In genomic region chr6:118893882-118894424, GRCh38 we compare ENCODE assay signal across 1 cellular context.
A peak's percentile ranks its signal among the peaks of the same experiment; 100 is the strongest.
TF ChIP-seq lines count a peak whose summit lies in the region.

Gene ASF1A (plus strand): TSS chr6:118894152. CDS start chr6:118894414, 262 bp downstream.

TF ChIP-seq in HepG2, 621 proteins besides CTCF, POLR2A, EP300 and RAD21 (continued from another document and continues in another):
- TF ChIP-seq ZNF407 (CRISPR knock-in tag; IDR thresholded peaks at IDR 0.05; ENCODE audit: not compliant biosample characterization) = no peak
- TF ChIP-seq MXD4 (CRISPR knock-in tag; IDR thresholded peaks at IDR 0.05) = 0 out of 2 replicates have a peak, but pooled peaks have one; percentile 54
- 0 out of 2 replicates have a peak, but pooled peaks have one; percentile 1 for TF ChIP-seq ZNF776 (CRISPR knock-in tag; IDR thresholded peaks at IDR 0.05)
- no peak for TF ChIP-seq PREB (CRISPR knock-in tag; IDR thresholded peaks at IDR 0.05)
- TF ChIP-seq NFAT5 (CRISPR knock-in tag; IDR thresholded peaks at IDR 0.05) = 0 out of 2 replicates have a peak, but pooled peaks have one; percentile 56
- TF ChIP-seq ZFP91 (CRISPR knock-in tag; IDR thresholded peaks at IDR 0.05; ENCODE audit: borderline replicate concordance) = peak; percentile 84
- peak; percentile 88 for TF ChIP-seq KDM3A (CRISPR knock-in tag; IDR thresholded peaks at IDR 0.05; ENCODE audit: low read depth)
- peak; percentile 57 for TF ChIP-seq ZNF280D (CRISPR knock-in tag; IDR thresholded peaks at IDR 0.05)
- TF ChIP-seq ZNF577 (CRISPR knock-in tag; IDR thresholded peaks at IDR 0.05; ENCODE audit: borderline replicate concordance, low read depth) = no peak
- TF ChIP-seq SAP130 (CRISPR knock-in tag; IDR thresholded peaks at IDR 0.05; ENCODE audit: low read depth) = peak; percentile 88
- TF ChIP-seq MED1 (CRISPR knock-in tag; IDR thresholded peaks at IDR 0.05) = peak; percentile 55
- TF ChIP-seq SRSF4 (IDR thresholded peaks at IDR 0.05; ENCODE audit: low read depth, low read length, poor library complexity, severe bottlenecking) = no peak
- peak; percentile 75 for TF ChIP-seq ZNF441 (CRISPR knock-in tag; IDR thresholded peaks at IDR 0.05; ENCODE audit: borderline replicate concordance)
- TF ChIP-seq ZFP1 (CRISPR knock-in tag; IDR thresholded peaks at IDR 0.05) = peak; percentile 90
- TF ChIP-seq ZNF784 (CRISPR knock-in tag; IDR thresholded peaks at IDR 0.05; ENCODE audit: borderline replicate concordance) = peak; percentile 90
- TF ChIP-seq REL (CRISPR knock-in tag; conservative IDR thresholded peaks at IDR 0.05) = peak; percentile 70; the same call in 1 of the 2 replicates
- no peak for TF ChIP-seq E2F5 (CRISPR knock-in tag; conservative IDR thresholded peaks at IDR 0.05)
- no peak for TF ChIP-seq GRHL1 (CRISPR knock-in tag; conservative IDR thresholded peaks at IDR 0.05)
- no peak for TF ChIP-seq ZNF326 (CRISPR knock-in tag; IDR thresholded peaks at IDR 0.05; ENCODE audit: borderline replicate concordance)
- TF ChIP-seq CREB1 (IDR thresholded peaks at IDR 0.05) = no peak
- peak; percentile 53; the same call in 1 of the 2 replicates for TF ChIP-seq CREB1 (CRISPR knock-in tag; IDR thresholded peaks at IDR 0.05)
- no peak; the same call in 1 of the 2 replicates for TF ChIP-seq FOXJ3 (CRISPR knock-in tag; IDR thresholded peaks at IDR 0.05; ENCODE audit: borderline replicate concordance)
- peak; percentile 52; the same call in 1 of the 2 replicates for TF ChIP-seq BORCS8-MEF2B (CRISPR knock-in tag; IDR thresholded peaks at IDR 0.05)
- no peak for TF ChIP-seq ZNF710 (CRISPR knock-in tag; IDR thresholded peaks at IDR 0.05; ENCODE audit: borderline replicate concordance)
- TF ChIP-seq JUND (CRISPR knock-in tag; IDR thresholded peaks at IDR 0.05) = no peak
- no peak for TF ChIP-seq TBL1XR1 (IDR thresholded peaks at IDR 0.05; ENCODE audit: borderline replicate concordance, low read length, partially characterized antibody)
